ENCODE assay signal across 32 cellular contexts in the genomic region with DNA sequence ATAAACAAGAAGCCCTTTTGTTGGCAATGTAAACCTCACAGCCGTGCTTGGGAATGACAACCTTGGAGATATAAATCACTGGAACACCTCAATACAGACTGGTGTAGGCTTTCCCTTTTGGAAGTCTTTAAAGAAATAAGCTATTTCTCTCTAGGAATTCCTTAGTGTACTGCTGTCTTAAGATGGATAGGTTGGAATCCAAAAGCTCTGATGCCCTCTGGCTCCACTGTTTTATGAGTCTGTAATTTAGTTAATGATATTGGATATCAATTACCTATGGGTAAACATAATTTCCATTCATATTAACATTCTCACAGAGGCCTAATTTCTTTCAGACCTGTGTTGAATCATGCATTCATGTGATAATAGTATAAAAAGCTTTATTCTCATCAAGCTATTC.
"Had no signal": no experiment of that assay in that cellular context is flagged by ENCODE, and none has a peak within 500 bp of the region (broad histone marks: within the 10 kb centered on the region; RNA-seq: fewer than 3 reads in every experiment).

No MANE protein-coding gene starts in this region.

- H3K4me1 Mint-ChIP-seq: activated B cell treated with CpG ODN at 0.5 μM for 24 hours; activated T-helper 17 cell treated with anti-CD3 and anti-CD28 coated beads, Interleukin-2, amount 50 U/mL, for 72 hours; central memory CD8-positive, alpha-beta T cell had no signal

- H3K27me3 Mint-ChIP-seq: activated B cell treated with CpG ODN at 0.5 μM for 24 hours; activated CD8-positive, alpha-beta T cell treated with anti-CD3 and anti-CD28 coated beads for 36 hours; activated naive CD8-positive, alpha-beta T cell; activated T-helper 17 cell treated with anti-CD3 and anti-CD28 coated beads, Interleukin-2, amount 50 U/mL, for 72 hours; central memory CD8-positive, alpha-beta T cell; dendritic cell treated with granulocyte-macrophage colony-stimulating factor and Interleukin-4, amounts not matched to agents 40 ng/mL and 50 ng/mL, for 4 days had no signal

- H3K9me3 Mint-ChIP-seq: endodermal cell had no signal

- H3K9me3 ChIP-seq: esophagus muscularis mucosa, gastrocnemius medialis, heart left ventricle had no signal

- DNase-seq: activated B cell treated with CpG ODN at 0.5 μM for 24 hours; activated CD4-positive, alpha-beta T cell treated with anti-CD3 and anti-CD28 coated beads for 48 hours; activated CD4-positive, alpha-beta T cell treated with anti-CD3 and anti-CD28 coated beads, Interleukin-2, amount 50 U/mL, for 1 hour; activated CD4-positive, alpha-beta T cell treated with anti-CD3 and anti-CD28 coated beads, Interleukin-2, amount 50 U/mL, for 48 hours; activated CD8-positive, alpha-beta memory T cell treated with anti-CD3 and anti-CD28 coated beads for 24 hours; activated CD8-positive, alpha-beta T cell treated with anti-CD3 and anti-CD28 coated beads for 36 hours; activated effector memory CD4-positive, alpha-beta T cell treated with Interleukin-2 at 50 U/mL for 16 hours; activated gamma-delta T cell treated with Interleukin-2 at 50 U/mL for 16 hours; activated naive CD4-positive, alpha-beta T cell treated with anti-CD3 and anti-CD28 coated beads, Interleukin-2, amount 50 U/mL, for 16 hours; activated naive CD4-positive, alpha-beta T cell treated with Interleukin-2 at 50 U/mL for 16 hours; activated T-cell treated with anti-CD3 and anti-CD28 coated beads, Interleukin-2, amount 50 U/mL, for 4 hours; amniotic stem cell; anterior cingulate cortex; brain microvascular endothelial cell; dorsolateral prefrontal cortex; effector memory CD4-positive, alpha-beta T cell; endodermal cell; erythroblast; foreskin keratinocyte; gastrocnemius medialis; glutamatergic neuron; heart left ventricle; hypothalamus; T1000; WERI-Rb-1 had no signal

- H3K27me3 ChIP-seq: brain microvascular endothelial cell, dorsolateral prefrontal cortex, esophagus muscularis mucosa, foreskin keratinocyte, gastrocnemius medialis, heart left ventricle had no signal

- H3K4me3 Mint-ChIP-seq: activated B cell treated with CpG ODN at 0.5 μM for 24 hours; activated CD8-positive, alpha-beta T cell treated with anti-CD3 and anti-CD28 coated beads for 36 hours; activated naive CD8-positive, alpha-beta T cell; activated T-cell treated with anti-CD3 and anti-CD28 coated beads, Interleukin-2, amount 50 U/mL, for 4 hours; activated T-helper 17 cell treated with anti-CD3 and anti-CD28 coated beads, Interleukin-2, amount 50 U/mL, for 72 hours; central memory CD8-positive, alpha-beta T cell; dendritic cell treated with granulocyte-macrophage colony-stimulating factor and Interleukin-4, amounts not matched to agents 40 ng/mL and 50 ng/mL, for 4 days; endodermal cell had no signal

- ATAC-seq: activated CD4-positive, CD25-positive, alpha-beta regulatory T cell treated with anti-CD3 and anti-CD28 coated beads, Interleukin-2, amount 50 U/mL, for 24 hours; activated CD8-positive, alpha-beta T cell treated with anti-CD3 and anti-CD28 coated beads for 36 hours; activated T-cell treated with anti-CD3 and anti-CD28 coated beads, Interleukin-2, amount 50 U/mL, for 4 hours; activated T-helper 17 cell treated with anti-CD3 and anti-CD28 coated beads, Interleukin-2, amount 50 U/mL, for 72 hours; foreskin keratinocyte; gastrocnemius medialis; heart left ventricle had no signal

- H3K27ac Mint-ChIP-seq: activated B cell treated with CpG ODN at 0.5 μM for 24 hours; activated CD8-positive, alpha-beta T cell treated with anti-CD3 and anti-CD28 coated beads for 36 hours; activated naive CD8-positive, alpha-beta T cell; activated T-helper 17 cell treated with anti-CD3 and anti-CD28 coated beads, Interleukin-2, amount 50 U/mL, for 72 hours; dendritic cell treated with granulocyte-macrophage colony-stimulating factor and Interleukin-4, amounts not matched to agents 40 ng/mL and 50 ng/mL, for 4 days; endodermal cell had no signal

- H3K36me3 Mint-ChIP-seq: activated naive CD8-positive, alpha-beta T cell had no signal

- H3K27ac ChIP-seq: brain microvascular endothelial cell, coronary artery, dorsolateral prefrontal cortex, esophagus muscularis mucosa, foreskin keratinocyte, gastrocnemius medialis, WERI-Rb-1 had no signal

- H3K4me3 ChIP-seq: coronary artery, dorsolateral prefrontal cortex, esophagus muscularis mucosa, gastrocnemius medialis, heart left ventricle had no signal

- H3K36me3 ChIP-seq: brain microvascular endothelial cell, esophagus muscularis mucosa, gastrocnemius medialis, heart left ventricle, WERI-Rb-1 had no signal
